34 cellular contexts compared by ENCODE assay signal in genomic region chr12:106847861-106848260, GRCh38.
"Had no signal": no experiment of that assay in that cellular context is flagged by ENCODE, and none has a peak within 500 bp of the region (broad histone marks: within the 10 kb centered on the region; RNA-seq: fewer than 3 reads in every experiment).

No MANE protein-coding gene starts in this region.

- H3K4me2 ChIP-seq: KMS-11 had no signal

- H3K9ac ChIP-seq: KMS-11 had no signal

- H3K27ac ChIP-seq: KMS-11 had no signal

- H3K4me3 ChIP-seq: MG63 had no signal

- H3K9me3 ChIP-seq: MG63 had no signal

- H3K27me3 ChIP-seq: MG63 had no signal

- DNase-seq: Karpas-422, Kasumi-1, MG63, MM.1S, MV-4-11, NCI-H1048, NCI-H1092, NCI-H1092 treated with DMSO at 0.1 percent for 48 hours, NCI-H1105, NCI-H1105 treated with DMSO at 0.1 percent for 48 hours, NCI-H1417, NCI-H1417 treated with DMSO at 0.1 percent for 48 hours, NCI-H1436, NCI-H1436 treated with DMSO at 0.1 percent for 48 hours, NCI-H146, NCI-H1694, NCI-H1694 treated with DMSO at 0.1 percent for 48 hours, NCI-H187, NCI-H187 treated with DMSO at 0.1 percent for 48 hours, NCI-H1930, NCI-H2029, NCI-H2029 treated with DMSO at 0.1 percent for 48 hours, NCI-H2081, NCI-H2081 treated with DMSO at 0.1 percent for 48 hours, NCI-H2107, NCI-H2171, NCI-H2171 treated with DMSO at 0.1 percent for 48 hours, NCI-H2227 treated with DMSO at 0.1 percent for 48 hours, NCI-H226, NCI-H345, NCI-H446, NCI-H446 treated with DMSO at 0.1 percent for 48 hours, NCI-H510A had no signal
